8 cellular contexts compared by ENCODE assay signal in the genomic region with DNA sequence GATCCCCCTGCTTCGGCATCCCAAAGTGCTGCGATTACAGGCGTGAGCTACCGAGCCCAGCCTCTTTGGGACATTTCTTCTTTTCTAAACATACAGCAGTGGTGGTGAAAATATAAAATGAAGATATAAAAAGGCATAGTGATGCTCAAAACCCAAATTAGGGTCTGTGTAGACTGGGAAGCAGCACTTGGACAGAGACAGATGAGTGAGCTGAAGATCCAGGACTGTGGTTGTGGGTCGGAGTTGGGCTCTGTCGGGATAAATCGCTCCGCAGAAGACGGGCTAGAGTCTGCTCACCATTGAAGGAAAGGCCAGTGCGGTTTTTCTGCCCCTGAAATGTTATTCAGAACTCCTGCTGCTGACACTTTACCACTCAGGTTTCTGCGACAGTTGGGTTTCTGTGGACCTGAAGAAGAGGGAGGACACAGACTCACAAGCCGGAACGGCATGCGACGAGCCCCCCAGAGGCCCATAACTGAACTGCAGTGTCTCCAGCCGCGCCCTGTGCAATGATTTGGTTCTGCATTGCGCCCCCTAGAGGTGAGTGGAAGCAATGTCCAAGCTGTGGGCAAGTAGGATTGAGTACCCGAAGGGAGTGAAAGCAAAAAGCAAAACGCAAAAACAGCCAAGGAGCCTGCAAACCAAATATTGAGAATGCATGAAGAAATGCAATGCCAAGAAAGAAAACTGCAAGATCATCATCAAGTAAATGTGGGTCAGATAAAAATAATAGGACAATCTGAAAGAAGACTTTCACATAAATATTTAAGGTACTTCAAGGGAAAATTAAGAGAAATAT.
DNase-seq lines count a peak whose midpoint lies in the region; ATAC-seq, FAIRE-seq and TF ChIP-seq lines count a peak whose summit lies in the region.

No MANE protein-coding gene starts in this region.

- intact Hi-C loops in adrenal gland (cut with DNase I), result no loop called here
- intact Hi-C loops in sciatic nerve (cut with DNase I), result no loop called here

- H3K36me3 ChIP-seq in adrenal gland (replicated peaks in 1 of 2), result no peaks in the 10 kb centered on the region
- no peaks in the 10 kb centered on the region for H3K36me3 ChIP-seq in right atrium auricular region

- H3K27me3 ChIP-seq in adrenal gland (no peaks in the 10 kb centered on the region), right atrium auricular region (no peaks in the 10 kb centered on the region)

- ATAC-seq in HG02642 (IDR thresholded peaks at IDR 0.05; ENCODE audit: poor library complexity, unreplicated experiment) (peak; percentile 100), sciatic nerve (peak; percentile 84)

- no peak overlapping the region for H3K27ac ChIP-seq in adrenal gland
- H3K27ac ChIP-seq in right atrium auricular region, result no peak overlapping the region

- H3K4me3 ChIP-seq in adrenal gland (no peak overlapping the region), right atrium auricular region (no peak overlapping the region)

- WGBS in adrenal gland, 4 donors, result 37 to 39% (median 38%) methylated on average over 19 to 20 of the region's 20 CpGs

- DNase-seq in GM12892 (ENCODE audit: insufficient read length) (peak; percentile 48), NCI-H1048 (lab: John Stamatoyannopoulos, UW) (peak; percentile 62), T-helper 1 cell (peak; percentile 58 to 86 (median 70)), adrenal gland (peak; percentile 85 to 96 (median 92)), right atrium auricular region (ENCODE audit: low spot score) (peak; percentile 83), sciatic nerve (ENCODE audit: low spot score) (peak; percentile 84), middle frontal gyrus (ENCODE audit: extremely low spot score, low spot score) (no peak)

- TF ChIP-seq POLR2A in GM12892 (IDR thresholded peaks at IDR 0.05; ENCODE audit: low read depth, low read length), result no peak
- no peak for TF ChIP-seq POLR2A in adrenal gland (IDR thresholded peaks at IDR 0.05)

- TF ChIP-seq CTCF in adrenal gland (IDR thresholded peaks at IDR 0.05), result peak; percentile 97 to 99 (median 98)
- TF ChIP-seq CTCF in right atrium auricular region (IDR thresholded peaks at IDR 0.05), result peak; percentile 93 to 98

- FAIRE-seq in GM12892 (lab: Jason Lieb, UNC), result peak; percentile 84

- H3K9me3 ChIP-seq in adrenal gland (replicated peaks in 1 of 3) (no peaks in the 10 kb centered on the region), right atrium auricular region (no peaks in the 10 kb centered on the region)

- H3K4me1 ChIP-seq in adrenal gland (replicated peaks in 1 of 2) (no peaks in the 10 kb centered on the region), right atrium auricular region (no peaks in the 10 kb centered on the region)
